16 cellular contexts compared by ENCODE assay signal in the genomic region with DNA sequence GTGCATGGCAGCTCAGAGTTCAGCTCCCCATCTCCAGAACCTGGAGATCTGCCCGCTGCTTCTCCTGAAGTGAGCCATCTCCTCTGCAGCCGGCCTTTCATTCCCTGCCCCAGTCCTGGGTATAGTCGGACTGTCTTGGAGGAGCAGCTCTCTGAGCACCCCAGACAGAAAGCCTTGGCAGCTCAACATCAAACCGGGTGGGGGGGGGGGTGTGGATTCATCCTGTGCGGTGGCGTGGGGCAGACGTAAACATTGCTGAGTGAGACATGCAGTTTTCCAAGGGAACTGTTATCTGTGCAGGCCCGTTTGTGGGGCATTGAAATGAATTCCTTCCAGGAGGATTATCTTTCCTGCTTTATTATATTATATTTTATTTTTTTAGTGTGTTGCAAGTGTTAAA.
A peak's percentile ranks its signal among the peaks of the same experiment; 100 is the strongest.
DNase-seq lines count a peak whose midpoint lies in the region; TF ChIP-seq lines count a peak whose summit lies in the region.
"Had no signal": no experiment of that assay in that cellular context is flagged by ENCODE, and none has a peak within 500 bp of the region (broad histone marks: within the 10 kb centered on the region; RNA-seq: fewer than 3 reads in every experiment).

No MANE protein-coding gene starts in this region.

- H3K4me3 ChIP-seq in smooth muscle cell = no peak overlapping the region
- H3K4me3 ChIP-seq: BLaER1, GM23248 had no signal

- 41% methylated on average over 8 of the region's 8 CpGs for WGBS in smooth muscle cell (ENCODE audit: low lambda C conversion rate)

- no peaks in the 10 kb centered on the region for H4K20me1 ChIP-seq in smooth muscle cell (ENCODE audit: low read depth)
- H4K20me1 ChIP-seq: BLaER1 had no signal

- peak overlapping the region; percentile 82 for H3K27ac Mint-ChIP-seq in mesothelial cell of epicardium
- H3K27ac Mint-ChIP-seq: CD8-positive, alpha-beta memory T cell had no signal

- peak overlapping the region; percentile 69 for H3K4me2 ChIP-seq in smooth muscle cell
- H3K4me2 ChIP-seq: BLaER1 had no signal

- no peaks in the 10 kb centered on the region for H3K36me3 ChIP-seq in smooth muscle cell (ENCODE audit: low read depth)
- H3K36me3 ChIP-seq: BLaER1 had no signal

- in situ Hi-C loops in ACHN (cut with HindIII; ENCODE audit: low pct_ligation_motif_present, low pct_unique_long_range_greater_than_20kb, low sequenced_read_pairs) = no loop called here

- H3K36me3 Mint-ChIP-seq in mesothelial cell of epicardium = no peaks in the 10 kb centered on the region
- H3K36me3 Mint-ChIP-seq: CD8-positive, alpha-beta memory T cell had no signal

- H3K9me3 Mint-ChIP-seq in mesothelial cell of epicardium = no peaks in the 10 kb centered on the region

- H3K9ac ChIP-seq in smooth muscle cell (ENCODE audit: low read depth) = peak overlapping the region; percentile 34
- H3K9ac ChIP-seq: BLaER1, GM23248 had no signal

- no peaks in the 10 kb centered on the region for H3K27me3 ChIP-seq in smooth muscle cell (ENCODE audit: low read depth)
- H3K27me3 ChIP-seq: BLaER1 had no signal

- H3K4me1 Mint-ChIP-seq in mesothelial cell of epicardium = peaks cover 86% of the 10 kb centered on the region
- H3K4me1 Mint-ChIP-seq: CD8-positive, alpha-beta memory T cell had no signal

- H3K79me2 ChIP-seq in smooth muscle cell (ENCODE audit: low read depth) = no peaks in the 10 kb centered on the region

- H3F3A ChIP-seq in smooth muscle cell (ENCODE audit: low read depth) = peaks cover 8% of the 10 kb centered on the region

- CTCF ChIA-PET in GM10248 (lab: Yijun Ruan, JAX) = no interaction called here

- no peaks in the 10 kb centered on the region for H3K27me3 Mint-ChIP-seq in mesothelial cell of epicardium (ENCODE audit: low read depth)

- H3K27ac ChIP-seq in smooth muscle cell (ENCODE audit: low read depth) = peak overlapping the region; percentile 79
- H3K27ac ChIP-seq: 22Rv1, BLaER1, GM23248, HL-60 had no signal

- TF ChIP-seq CTCF in mesothelial cell of epicardium (IDR thresholded peaks at IDR 0.05; ENCODE audit: unreplicated experiment) (no peak), smooth muscle cell (IDR thresholded peaks at IDR 0.05; ENCODE audit: borderline replicate concordance, insufficient read depth, poor library complexity, severe bottlenecking) (no peak), GM10248 (IDR thresholded peaks at IDR 0.05; ENCODE audit: control extremely low read depth, extremely low read depth, low read depth, missing control alignments) (no peak)

- peak; percentile 32 for DNase-seq in ACHN
- DNase-seq in glomerular visceral epithelial cell (ENCODE audit: extremely low spot score) = peak; percentile 9
- no peak for DNase-seq in mesothelial cell of epicardium (ENCODE audit: low spot score in 2 of 2, unreplicated experiment in 2 of 2)
- DNase-seq in smooth muscle cell (lab: John Stamatoyannopoulos, UW; ENCODE audit: unreplicated experiment) = no peak
- DNase-seq in activated CD4-positive, alpha-beta T cell treated with anti-CD3 and anti-CD28 coated beads for 4 hours = no peak
- no peak for DNase-seq in inferior parietal cortex (ENCODE audit: extremely low spot score)
- no peak for DNase-seq in GM10248 (ENCODE audit: extremely low spot score)
- DNase-seq: AML-193; Caco-2; CD8-positive, alpha-beta memory T cell; DMS53; GF-D8; GM23248 had no signal

- POLR2A ChIA-PET in GM10248 (lab: Yijun Ruan, JAX) = no interaction called here

- H3K4me1 ChIP-seq in smooth muscle cell (ENCODE audit: low read depth) = peaks cover 22% of the 10 kb centered on the region
- H3K4me1 ChIP-seq: BLaER1 had no signal

- H2AFZ ChIP-seq in smooth muscle cell (ENCODE audit: low read depth) = no peak overlapping the region
- H2AFZ ChIP-seq: GM23248 had no signal

- H3K9me3 ChIP-seq in smooth muscle cell (replicated peaks; ENCODE audit: low read depth) = no peaks in the 10 kb centered on the region
- H3K9me3 ChIP-seq: BLaER1, Caco-2 had no signal

- H3K4me3 Mint-ChIP-seq in mesothelial cell of epicardium = no peak overlapping the region
- H3K4me3 Mint-ChIP-seq: CD8-positive, alpha-beta memory T cell had no signal

Comparison
In these comparisons a context has a peak if more than half of its experiments do, and no peak if none do; other contexts are left out.
1. DNase-seq: peak in ACHN (single experiment) and glomerular visceral epithelial cell (single experiment); none in mesothelial cell of epicardium (0 of 2), smooth muscle cell (single experiment), activated CD4-positive, alpha-beta T cell treated with anti-CD3 and anti-CD28 coated beads for 4 hours (0 of 2), inferior parietal cortex (single experiment) and GM10248 (single experiment).